ENCODE assay signal across 8 cellular contexts in genomic region chr17:66301864-66302741, GRCh38. TPM values are rescaled to one million over a fixed set of nuclear protein-coding genes. Genes with fewer than 3 reads are reported as not detected.
A peak's percentile ranks its signal among the peaks of the same experiment; 100 is the strongest.
DNase-seq lines count a peak whose midpoint lies in the region; ATAC-seq, FAIRE-seq and TF ChIP-seq lines count a peak whose summit lies in the region.

Gene PRKCA, plus strand, starts transcription at chr17:66302613.

- ATAC-seq in GM21381 (IDR thresholded peaks at IDR 0.05; ENCODE audit: unreplicated experiment) = peak; percentile 76
- ATAC-seq in IMR-90 (ENCODE audit: low read depth) = peak; percentile 84
- ATAC-seq in Right ventricle myocardium superior (ENCODE audit: poor library complexity) = peak; percentile 88
- ATAC-seq in pancreas = peak; percentile 82 to 90 (median 84)

- peak within 1 kb of the TSS; percentile 57 for H4K5ac ChIP-seq in IMR-90 (ENCODE audit: low read depth, low read length)

- peak within 1 kb of the TSS; percentile 86 for H3K9ac ChIP-seq in IMR-90 (ENCODE audit: low read depth, low read length)
- peak within 1 kb of the TSS; percentile 95 for H3K9ac ChIP-seq in SU-DHL-6 (ENCODE audit: low read length)

- dilution Hi-C loops in IMR-90 (cut with HindIII; ENCODE audit: low sequenced_read_pairs, unreplicated experiment) = no loop called here

- CTCF ChIA-PET in IMR-90 (lab: Yijun Ruan, JAX) = no interaction called here

- in situ Hi-C loops in IMR-90 (cut with MboI; ENCODE audit: low sequenced_read_pairs) (no loop called here), transverse colon (cut with MboI; ENCODE audit: low pct_ligation_motif_present in 1 of 4, low pct_unique_long_range_greater_than_20kb in 1 of 4, low sequenced_read_pairs in 3 of 4) (no loop called here)

- POLR2A ChIA-PET in IMR-90 (lab: Charles Lee; ENCODE audit: unreplicated experiment) = no interaction called here

- no peak for FAIRE-seq in pancreas (lab: Jason Lieb, UNC)

- H3K9me2 ChIP-seq in SU-DHL-6 (replicated peaks; ENCODE audit: insufficient read depth, low read length) = no peaks in the 10 kb centered on the region

- H4K91ac ChIP-seq in IMR-90 (ENCODE audit: insufficient read depth, low read depth, low read length) = peak within 1 kb of the TSS; percentile 40

- H3K23ac ChIP-seq in IMR-90 (ENCODE audit: low read depth, low read length) = peak within 1 kb of the TSS; percentile 87

- DNase-seq in COLO668 (lab: John Stamatoyannopoulos, UW; ENCODE audit: unreplicated experiment) (peak; percentile 86), IMR-90 (peak; percentile 69), Right ventricle myocardium superior (peak; percentile 88), pancreas (peak; percentile 70 to 93 (median 82)), transverse colon (peak; percentile 84)
- peak; percentile 35 for DNase-seq in activated naive CD8-positive, alpha-beta T cell treated with anti-CD3 and anti-CD28 coated beads, Interleukin-2, amount 50 U/mL, for 16 hours (ENCODE audit: low read depth, low spot score)

- peaks cover 26 to 36% of the 10 kb centered on the region in 2 experiments for H3K79me1 ChIP-seq in IMR-90 (ENCODE audit: low read depth in 1 of 2, low read length in 2 of 2)

- H2AK9ac ChIP-seq in IMR-90 (replicated peaks; ENCODE audit: low read depth, low read length, poor library complexity) = peak within 1 kb of the TSS; percentile 97

- peaks cover 57% of the 10 kb centered on the region for H3K79me2 ChIP-seq in SU-DHL-6 (ENCODE audit: insufficient read depth, low read length)

- peak within 1 kb of the TSS; percentile 76 for H3K27ac ChIP-seq in IMR-90 (ENCODE audit: insufficient read depth, low read length)
- peak within 1 kb of the TSS; percentile 69 for H3K27ac ChIP-seq in SU-DHL-6 (ENCODE audit: low read depth, low read length)
- H3K27ac ChIP-seq in pancreas = peak within 1 kb of the TSS; percentile 23 to 71 (median 62)
- peak within 1 kb of the TSS; percentile 87 to 94 (median 92) for H3K27ac ChIP-seq in transverse colon

- H4K8ac ChIP-seq in IMR-90 (ENCODE audit: low read depth in 2 of 2, low read length in 2 of 2) = peak within 1 kb of the TSS; percentile 53 to 74

- H3K36me3 ChIP-seq in IMR-90 (ENCODE audit: control insufficient read depth, insufficient read depth, low read length) = no peaks in the 10 kb centered on the region
- H3K36me3 ChIP-seq in SU-DHL-6 (ENCODE audit: low read length) = peaks cover 20% of the 10 kb centered on the region
- H3K36me3 ChIP-seq in pancreas = no peaks in the 10 kb centered on the region
- H3K36me3 ChIP-seq in transverse colon = no peaks in the 10 kb centered on the region

- H3K4me2 ChIP-seq in IMR-90 (ENCODE audit: low read depth, low read length) = peak within 1 kb of the TSS; percentile 98
- H3K4me2 ChIP-seq in SU-DHL-6 (ENCODE audit: low read depth, low read length, poor library complexity, severe bottlenecking) = peak within 1 kb of the TSS; percentile 72

- TSS peak; percentile 66 for BruUV-seq in IMR-90 (replicated peaks; lab: Mats Ljungman, UMichigan)

- peak; percentile 92 for TF ChIP-seq POLR2A in IMR-90 (IDR thresholded peaks at IDR 0.05; ENCODE audit: low read depth, low read length)
- TF ChIP-seq POLR2A in transverse colon (IDR thresholded peaks at IDR 0.05) = no peak

- peak within 1 kb of the TSS; percentile 85 for H3K4ac ChIP-seq in IMR-90 (ENCODE audit: low read depth, low read length)

- TF ChIP-seq CTCF in IMR-90 (conservative IDR thresholded peaks at IDR 0.05; ENCODE audit: low read depth, low read length) (no peak), SU-DHL-6 (IDR thresholded peaks at IDR 0.05; ENCODE audit: insufficient read depth, low read length, poor library complexity, severe bottlenecking) (no peak), pancreas (IDR thresholded peaks at IDR 0.05) (no peak), transverse colon (IDR thresholded peaks at IDR 0.05) (no peak)

- H3F3A ChIP-seq in SU-DHL-6 (ENCODE audit: insufficient read depth) = peaks cover 28% of the 10 kb centered on the region; the same call in 1 of the 2 replicates

- peak within 1 kb of the TSS; percentile 85 for H2AFZ ChIP-seq in IMR-90 (replicated peaks; ENCODE audit: low read length, poor library complexity)
- peak within 1 kb of the TSS; percentile 85 for H2AFZ ChIP-seq in SU-DHL-6 (ENCODE audit: low read depth, low read length, severe bottlenecking)

- H3K9me3 ChIP-seq in IMR-90 (ENCODE audit: control insufficient read depth, insufficient read depth, low read length) = no peaks in the 10 kb centered on the region
- H3K9me3 ChIP-seq in SU-DHL-6 (ENCODE audit: insufficient read depth, low read length) = no peaks in the 10 kb centered on the region
- H3K9me3 ChIP-seq in pancreas = no peaks in the 10 kb centered on the region
- no peaks in the 10 kb centered on the region for H3K9me3 ChIP-seq in transverse colon

- H3K4me3 ChIP-seq in IMR-90 (ENCODE audit: insufficient read depth, low read depth, low read length) (peak within 1 kb of the TSS; percentile 84), SU-DHL-6 (ENCODE audit: insufficient read depth, low read length, poor library complexity, severe bottlenecking) (peak within 1 kb of the TSS; percentile 97), pancreas (peak within 1 kb of the TSS; percentile 66 to 96 (median 86)), transverse colon (peak within 1 kb of the TSS; percentile 71 to 86 (median 80))

- H3K56ac ChIP-seq in IMR-90 (ENCODE audit: extremely low read depth, insufficient read depth, low read length) = peak within 1 kb of the TSS; percentile 44

- H4K20me1 ChIP-seq in IMR-90 (ENCODE audit: insufficient read depth, low read length) = peaks cover 4% of the 10 kb centered on the region; the same call in 1 of the 2 replicates
- H4K20me1 ChIP-seq in SU-DHL-6 (ENCODE audit: low read depth, low read length) = peaks cover 14% of the 10 kb centered on the region; the same call in 1 of the 2 replicates

- TF ChIP-seq EP300 in transverse colon (IDR thresholded peaks at IDR 0.05; ENCODE audit: low read depth) = no peak

- peak within 1 kb of the TSS; percentile 74; the same call in 1 of the 2 replicates for H2BK120ac ChIP-seq in IMR-90 (ENCODE audit: low read depth, low read length)

- peak within 1 kb of the TSS; percentile 89 for H3K14ac ChIP-seq in IMR-90 (replicated peaks; ENCODE audit: low read depth, low read length)

- H3K27me3 ChIP-seq in IMR-90 (ENCODE audit: control insufficient read depth, insufficient read depth, low read length) = no peaks in the 10 kb centered on the region
- H3K27me3 ChIP-seq in SU-DHL-6 (ENCODE audit: low read length) = no peaks in the 10 kb centered on the region
- no peaks in the 10 kb centered on the region for H3K27me3 ChIP-seq in pancreas
- H3K27me3 ChIP-seq in transverse colon = no peaks in the 10 kb centered on the region

- WGBS in IMR-90 (ENCODE audit: extremely low coverage in 2 of 2, insufficient read length in 1 of 2), 2 experiments = 0% methylated on average over 26 of the region's 117 CpGs; no CpG with 5 or more reads in 1 of the 2 experiments
- WGBS in pancreas, 2 donors = 1% methylated on average over 61 to 108 of the region's 117 CpGs
- 0% methylated on average over 71 of the region's 117 CpGs; no CpG with 5 or more reads in 1 of the 2 donors for WGBS in transverse colon (ENCODE audit: low coverage in 1 of 2), 2 donors

- TF ChIP-seq RAD21 in IMR-90 (IDR thresholded peaks at IDR 0.05; ENCODE audit: low read length) = peak; percentile 15; the same call in 1 of the 2 replicates

- H2BK15ac ChIP-seq in IMR-90 (ENCODE audit: low read depth, low read length) = peak within 1 kb of the TSS; percentile 47; the same call in 1 of the 3 replicates

- no peaks in the 10 kb centered on the region for H3K9me1 ChIP-seq in IMR-90 (ENCODE audit: insufficient read depth, low read length)

- H2BK5ac ChIP-seq in IMR-90 (ENCODE audit: low read depth, low read length, poor library complexity, severe bottlenecking) = peak within 1 kb of the TSS; percentile 74

- H3K18ac ChIP-seq in IMR-90 (ENCODE audit: low read depth, low read length) = peak within 1 kb of the TSS; percentile 62

- intact Hi-C loops in IMR-90 (cut with micrococcal nuclease) = loop anchor here (2.0 to 5.0 kb wide), 5 partner anchors 45 to 371 kb away; no protein-coding TSS in a partner anchor
- intact Hi-C loops in Right ventricle myocardium superior (cut with DNase I) = no loop called here
- intact Hi-C loops in pancreas (cut with DNase I) = no loop called here
- intact Hi-C loops in transverse colon (cut with DNase I; ENCODE audit: low total_unique reads) = no loop called here

- no peak within 1 kb of the TSS for H2BK20ac ChIP-seq in IMR-90 (ENCODE audit: low read depth, low read length)

- H2AK5ac ChIP-seq in IMR-90 (ENCODE audit: low read depth, low read length) = peak within 1 kb of the TSS; percentile 41

- H3K4me1 ChIP-seq in IMR-90 (ENCODE audit: control insufficient read depth, insufficient read depth, low read length) (peaks cover 3% of the 10 kb centered on the region), pancreas (no peaks in the 10 kb centered on the region), transverse colon (peaks cover 0 to 33% (median 14%) of the 10 kb centered on the region in 4 donors)

TF ChIP-seq in IMR-90, 13 proteins besides CTCF, POLR2A, EP300 and RAD21 (continues in another document):
- no peak for TF ChIP-seq CEBPB (IDR thresholded peaks at IDR 0.05; ENCODE audit: low read depth, low read length)
- TF ChIP-seq MAZ (IDR thresholded peaks at IDR 0.05; ENCODE audit: borderline replicate concordance, low read depth, low read length) = peak; percentile 19; the same call in 1 of the 2 replicates
- TF ChIP-seq CHD1 (IDR thresholded peaks at IDR 0.05; ENCODE audit: low read depth, low read length) = no peak
- no peak for TF ChIP-seq BHLHE40 (IDR thresholded peaks at IDR 0.05; ENCODE audit: low read depth, low read length)
- TF ChIP-seq FOS (IDR thresholded peaks at IDR 0.05; ENCODE audit: low read depth, low read length) = no peak
- TF ChIP-seq SMC3 (IDR thresholded peaks at IDR 0.05; ENCODE audit: low read depth, low read length) = peak; percentile 5; the same call in 1 of the 2 replicates
- TF ChIP-seq RFX5 (IDR thresholded peaks at IDR 0.05; ENCODE audit: low read depth, low read length) = no peak

RNA-seq across cellular contexts. Expression of gene PRKCA, which starts in this region (rescaled TPM):
- total RNA-seq in IMR-90 (2012; rRNA removed) (31.0 and 36.9 TPM in 2 replicates), Right ventricle myocardium superior (5.4 TPM), pancreas (10 to 100 TPM in 4 of 6 donors, 1 to 10 TPM in 2; 8.9 to 22.3 (median 11.7) TPM), transverse colon (10 to 100 TPM; 16.1 to 49.7 (median 31.7) TPM)
- polyA plus RNA-seq in IMR-90 (2012; rRNA removed) (42.7 and 46.0 TPM in 2 replicates), pancreas (1 to 10 TPM; 3.5 to 5.0 TPM)
- polyA plus RNA-seq in IMR-90 (2012; cell fraction: cytosol; rRNA removed) = 23.3 and 24.4 TPM in 2 replicates
- 31.3 and 63.0 TPM in 2 replicates for polyA plus RNA-seq in IMR-90 (2012; cell fraction: nucleus; rRNA removed; ENCODE audit: low replicate concordance)

Comparison
In these comparisons a context has a peak if more than half of its experiments do, and no peak if none do; other contexts are left out.
1. Peak in every context shown above with its lines: DNase-seq, ATAC-seq, H3K4me3 ChIP-seq and H3K27ac ChIP-seq.
2. DNase-seq: peak in every context shown above with its lines; median percentile 88 in Right ventricle myocardium superior; 86 in COLO668; 84 in transverse colon; 82 in pancreas; 69 in IMR-90; 35 in activated naive CD8-positive, alpha-beta T cell treated with anti-CD3 and anti-CD28 coated beads, Interleukin-2, amount 50 U/mL, for 16 hours.